8 cellular contexts compared by ENCODE assay signal in the genomic region with DNA sequence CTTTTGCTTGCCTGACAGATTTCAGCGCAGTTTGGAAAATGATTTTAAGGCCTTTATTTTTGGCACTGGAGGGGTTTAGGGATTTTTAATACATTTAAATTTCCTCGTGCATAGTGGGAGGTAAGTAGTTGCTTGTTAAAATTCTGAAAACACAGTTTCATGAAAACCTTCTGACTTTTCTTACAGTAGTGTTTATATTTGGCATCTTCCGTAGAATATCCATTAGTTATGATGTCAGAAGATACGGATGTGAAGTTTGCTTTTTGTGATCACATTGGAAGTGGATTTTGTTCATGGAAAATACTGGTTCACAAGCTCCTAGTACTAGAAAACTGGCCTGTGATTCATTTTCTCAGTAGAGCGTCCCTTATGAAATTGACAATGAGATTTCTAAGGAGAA. TPM values are rescaled to one million over a fixed set of nuclear protein-coding genes. Genes with fewer than 3 reads are reported as not detected.
DNase-seq lines count a peak whose midpoint lies in the region; ATAC-seq and TF ChIP-seq lines count a peak whose summit lies in the region.

No MANE protein-coding gene starts in this region.

- H3K4me1 Mint-ChIP-seq in activated T-cell treated with anti-CD3 and anti-CD28 coated beads, Interleukin-2, amount 50 U/mL, for 4 hours (ENCODE audit: low read depth), result peaks cover 67% of the 10 kb centered on the region

- 79% methylated on average over 5 of the region's 5 CpGs for WGBS in liver
- 95% methylated on average over 5 of the region's 5 CpGs for WGBS in thymus

- no peak for ATAC-seq in activated T-cell treated with anti-CD3 and anti-CD28 coated beads, Interleukin-2, amount 50 U/mL, for 4 hours
- no peak for ATAC-seq in GM19467 (IDR thresholded peaks at IDR 0.05; ENCODE audit: unreplicated experiment)

- H3K4me1 ChIP-seq in adipocyte (ENCODE audit: control insufficient read depth, insufficient read depth, low read length), result peaks cover 9% of the 10 kb centered on the region
- peaks cover 0 to 15% (median 4%) of the 10 kb centered on the region in 4 donors for H3K4me1 ChIP-seq in liver (ENCODE audit: control insufficient read depth in 4 of 4, insufficient read depth in 4 of 4, low read length in 3 of 4)
- H3K4me1 ChIP-seq in thymus (ENCODE audit: control insufficient read depth, insufficient read depth, low read length), result peaks cover 10% of the 10 kb centered on the region

- H3K36me3 Mint-ChIP-seq in activated T-cell treated with anti-CD3 and anti-CD28 coated beads, Interleukin-2, amount 50 U/mL, for 4 hours (ENCODE audit: insufficient read depth), result peaks cover 2% of the 10 kb centered on the region

- no peak for DNase-seq in activated T-cell treated with anti-CD3 and anti-CD28 coated beads, Interleukin-2, amount 50 U/mL, for 4 hours
- no peak for DNase-seq in activated T-cell treated with anti-CD3 and anti-CD28 coated beads, Interleukin-2, amount 50 U/mL, for 48 hours
- DNase-seq in adipocyte (ENCODE audit: low read depth) (no peak), inferior parietal cortex (ENCODE audit: extremely low spot score) (no peak), DMS 273 treated with DMSO at 0.1 percent for 48 hours (lab: John Stamatoyannopoulos, UW) (no peak)

- no peaks in the 10 kb centered on the region for H3K9me3 Mint-ChIP-seq in activated T-cell treated with anti-CD3 and anti-CD28 coated beads, Interleukin-2, amount 50 U/mL, for 4 hours

- H3K27me3 ChIP-seq in adipocyte (replicated peaks; ENCODE audit: control insufficient read depth, insufficient read depth, low read length), result no peaks in the 10 kb centered on the region
- no peaks in the 10 kb centered on the region for H3K27me3 ChIP-seq in liver (ENCODE audit: control insufficient read depth in 4 of 4, insufficient read depth in 4 of 4, low read length in 3 of 4)
- no peaks in the 10 kb centered on the region for H3K27me3 ChIP-seq in thymus (ENCODE audit: control insufficient read depth, insufficient read depth)

- no peak for TF ChIP-seq RAD21 in liver (IDR thresholded peaks at IDR 0.05)

- H3K27ac ChIP-seq in liver (ENCODE audit: low read depth in 1 of 2, low read length in 2 of 2) (peak overlapping the region in 1 of 2 donors; percentile 60), thymus (ENCODE audit: low read depth) (no peak overlapping the region)

- no peaks in the 10 kb centered on the region for H3K36me3 ChIP-seq in adipocyte (ENCODE audit: control insufficient read depth, insufficient read depth, low read length, severe bottlenecking)
- no peaks in the 10 kb centered on the region for H3K36me3 ChIP-seq in liver (ENCODE audit: control insufficient read depth in 4 of 4, insufficient read depth in 3 of 4, low read depth in 1 of 4, low read length in 3 of 4)
- H3K36me3 ChIP-seq in thymus (ENCODE audit: control insufficient read depth, insufficient read depth), result no peaks in the 10 kb centered on the region

- peak overlapping the region; percentile 89 for H3K4me3 Mint-ChIP-seq in activated T-cell treated with anti-CD3 and anti-CD28 coated beads, Interleukin-2, amount 50 U/mL, for 4 hours

- no peak for TF ChIP-seq CTCF in liver (IDR thresholded peaks at IDR 0.05; ENCODE audit: low read depth, low read length, missing input control)

- peak overlapping the region; percentile 39 for H3K9ac ChIP-seq in adipocyte (ENCODE audit: low read length)
- peak overlapping the region in 1 of 2 donors; percentile 64 for H3K9ac ChIP-seq in liver (ENCODE audit: low read depth in 1 of 2, low read length in 2 of 2)

- H3K4me3 ChIP-seq in adipocyte (ENCODE audit: low read length) (peak overlapping the region; percentile 94), liver (ENCODE audit: low read depth in 1 of 3, low read length in 3 of 3) (peak overlapping the region; percentile 78 to 95 (median 89)), thymus (ENCODE audit: low read length) (peak overlapping the region; percentile 96)

- no peaks in the 10 kb centered on the region for H3K27me3 Mint-ChIP-seq in activated T-cell treated with anti-CD3 and anti-CD28 coated beads, Interleukin-2, amount 50 U/mL, for 4 hours (ENCODE audit: low read depth)

- H3K9me3 ChIP-seq in adipocyte (ENCODE audit: control insufficient read depth, low read length), result no peaks in the 10 kb centered on the region
- no peaks in the 10 kb centered on the region for H3K9me3 ChIP-seq in liver (ENCODE audit: control insufficient read depth in 4 of 4, low read length in 3 of 4)
- H3K9me3 ChIP-seq in thymus (ENCODE audit: control insufficient read depth), result no peaks in the 10 kb centered on the region

TF ChIP-seq in liver, 16 proteins besides CTCF, POLR2A, EP300 and RAD21:
- TF ChIP-seq, protein P1, sequence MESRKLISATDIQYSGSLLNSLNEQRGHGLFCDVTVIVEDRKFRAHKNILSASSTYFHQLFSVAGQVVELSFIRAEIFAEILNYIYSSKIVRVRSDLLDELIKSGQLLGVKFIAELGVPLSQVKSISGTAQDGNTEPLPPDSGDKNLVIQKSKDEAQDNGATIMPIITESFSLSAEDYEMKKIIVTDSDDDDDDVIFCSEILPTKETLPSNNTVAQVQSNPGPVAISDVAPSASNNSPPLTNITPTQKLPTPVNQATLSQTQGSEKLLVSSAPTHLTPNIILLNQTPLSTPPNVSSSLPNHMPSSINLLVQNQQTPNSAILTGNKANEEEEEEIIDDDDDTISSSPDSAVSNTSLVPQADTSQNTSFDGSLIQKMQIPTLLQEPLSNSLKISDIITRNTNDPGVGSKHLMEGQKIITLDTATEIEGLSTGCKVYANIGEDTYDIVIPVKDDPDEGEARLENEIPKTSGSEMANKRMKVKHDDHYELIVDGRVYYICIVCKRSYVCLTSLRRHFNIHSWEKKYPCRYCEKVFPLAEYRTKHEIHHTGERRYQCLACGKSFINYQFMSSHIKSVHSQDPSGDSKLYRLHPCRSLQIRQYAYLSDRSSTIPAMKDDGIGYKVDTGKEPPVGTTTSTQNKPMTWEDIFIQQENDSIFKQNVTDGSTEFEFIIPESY (IDR thresholded peaks at IDR 0.05), result no peak
- TF ChIP-seq YY1 (IDR thresholded peaks at IDR 0.05) (no peak), JUND (IDR thresholded peaks at IDR 0.05) (no peak), RXRA (IDR thresholded peaks at IDR 0.05) (no peak), FOXA2 (IDR thresholded peaks at IDR 0.05) (no peak), TAF1 (conservative IDR thresholded peaks at IDR 0.05) (no peak), EGR1 (IDR thresholded peaks at IDR 0.05; ENCODE audit: low read depth in 2 of 2) (no peak), HNF4G (IDR thresholded peaks at IDR 0.05) (no peak), GABPA (IDR thresholded peaks at IDR 0.05 in 1 of 2, conservative IDR thresholded peaks at IDR 0.05 in 1 of 2) (no peak), HNF4A (conservative IDR thresholded peaks at IDR 0.05) (no peak)
- TF ChIP-seq, protein P2, sequence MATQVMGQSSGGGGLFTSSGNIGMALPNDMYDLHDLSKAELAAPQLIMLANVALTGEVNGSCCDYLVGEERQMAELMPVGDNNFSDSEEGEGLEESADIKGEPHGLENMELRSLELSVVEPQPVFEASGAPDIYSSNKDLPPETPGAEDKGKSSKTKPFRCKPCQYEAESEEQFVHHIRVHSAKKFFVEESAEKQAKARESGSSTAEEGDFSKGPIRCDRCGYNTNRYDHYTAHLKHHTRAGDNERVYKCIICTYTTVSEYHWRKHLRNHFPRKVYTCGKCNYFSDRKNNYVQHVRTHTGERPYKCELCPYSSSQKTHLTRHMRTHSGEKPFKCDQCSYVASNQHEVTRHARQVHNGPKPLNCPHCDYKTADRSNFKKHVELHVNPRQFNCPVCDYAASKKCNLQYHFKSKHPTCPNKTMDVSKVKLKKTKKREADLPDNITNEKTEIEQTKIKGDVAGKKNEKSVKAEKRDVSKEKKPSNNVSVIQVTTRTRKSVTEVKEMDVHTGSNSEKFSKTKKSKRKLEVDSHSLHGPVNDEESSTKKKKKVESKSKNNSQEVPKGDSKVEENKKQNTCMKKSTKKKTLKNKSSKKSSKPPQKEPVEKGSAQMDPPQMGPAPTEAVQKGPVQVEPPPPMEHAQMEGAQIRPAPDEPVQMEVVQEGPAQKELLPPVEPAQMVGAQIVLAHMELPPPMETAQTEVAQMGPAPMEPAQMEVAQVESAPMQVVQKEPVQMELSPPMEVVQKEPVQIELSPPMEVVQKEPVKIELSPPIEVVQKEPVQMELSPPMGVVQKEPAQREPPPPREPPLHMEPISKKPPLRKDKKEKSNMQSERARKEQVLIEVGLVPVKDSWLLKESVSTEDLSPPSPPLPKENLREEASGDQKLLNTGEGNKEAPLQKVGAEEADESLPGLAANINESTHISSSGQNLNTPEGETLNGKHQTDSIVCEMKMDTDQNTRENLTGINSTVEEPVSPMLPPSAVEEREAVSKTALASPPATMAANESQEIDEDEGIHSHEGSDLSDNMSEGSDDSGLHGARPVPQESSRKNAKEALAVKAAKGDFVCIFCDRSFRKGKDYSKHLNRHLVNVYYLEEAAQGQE (IDR thresholded peaks at IDR 0.05), result no peak
- TF ChIP-seq, protein P3, sequence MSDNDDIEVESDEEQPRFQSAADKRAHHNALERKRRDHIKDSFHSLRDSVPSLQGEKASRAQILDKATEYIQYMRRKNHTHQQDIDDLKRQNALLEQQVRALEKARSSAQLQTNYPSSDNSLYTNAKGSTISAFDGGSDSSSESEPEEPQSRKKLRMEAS (IDR thresholded peaks at IDR 0.05), result no peak

RNA-seq across cellular contexts. Expression of a gene that starts 1.3 kb away (rescaled TPM):
- 10 to 100 TPM; 16.9 to 23.2 (median 22.3) TPM for total RNA-seq in activated T-cell treated with anti-CD3 and anti-CD28 coated beads, Interleukin-2, amount 50 U/mL, for 4 hours
- 10 to 100 TPM; 28.0 to 53.5 TPM for total RNA-seq in liver
- 1 to 10 TPM; 4.8 to 9.6 TPM for polyA plus RNA-seq in liver
- polyA plus RNA-seq in thymus, result 30.6 TPM
